In the genomic region with DNA sequence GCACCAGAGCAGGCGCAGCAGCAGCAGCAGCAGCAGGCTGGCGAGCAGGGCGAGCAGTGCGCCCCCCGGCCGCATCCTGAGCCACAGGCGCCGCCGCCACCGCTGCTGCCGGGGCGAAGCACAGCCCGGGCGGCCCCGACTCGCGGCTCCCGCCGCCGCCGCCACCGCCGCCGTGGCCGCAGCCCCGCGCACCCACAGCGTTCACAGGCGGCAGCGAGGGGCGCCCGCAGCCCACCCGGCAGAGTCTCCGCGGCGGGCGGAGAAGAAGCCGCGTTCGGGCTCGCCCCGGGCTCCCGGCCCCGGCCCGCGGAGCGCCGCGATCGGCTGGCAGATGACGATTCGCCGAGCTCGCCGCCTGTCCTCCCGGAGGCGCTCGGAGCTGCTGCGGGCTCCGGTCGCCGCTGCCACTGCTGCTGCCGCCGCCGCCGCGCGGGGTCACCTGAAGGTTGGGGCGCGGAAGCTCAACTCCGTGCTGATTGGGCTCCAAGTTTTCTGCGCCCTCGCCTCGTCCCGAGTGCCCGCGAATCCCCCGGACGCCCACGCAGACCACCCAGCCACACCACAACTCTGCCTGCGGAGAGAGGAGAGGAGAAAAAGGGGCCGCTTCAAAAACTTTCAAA, we compare ENCODE assay signal across 8 cellular contexts. TPM values are rescaled to one million over a fixed set of nuclear protein-coding genes. Genes with fewer than 3 reads are reported as not detected.
DNase-seq lines count a peak whose midpoint lies in the region; ATAC-seq and TF ChIP-seq lines count a peak whose summit lies in the region.

A gene with protein sequence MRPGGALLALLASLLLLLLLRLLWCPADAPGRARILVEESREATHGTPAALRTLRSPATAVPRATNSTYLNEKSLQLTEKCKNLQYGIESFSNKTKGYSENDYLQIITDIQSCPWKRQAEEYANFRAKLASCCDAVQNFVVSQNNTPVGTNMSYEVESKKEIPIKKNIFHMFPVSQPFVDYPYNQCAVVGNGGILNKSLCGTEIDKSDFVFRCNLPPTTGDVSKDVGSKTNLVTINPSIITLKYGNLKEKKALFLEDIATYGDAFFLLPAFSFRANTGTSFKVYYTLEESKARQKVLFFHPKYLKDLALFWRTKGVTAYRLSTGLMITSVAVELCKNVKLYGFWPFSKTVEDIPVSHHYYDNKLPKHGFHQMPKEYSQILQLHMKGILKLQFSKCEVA (minus strand): TSS at position 415 of the 620 bp plus-strand sequence. CDS start 340 bp downstream, at position 75.

- CTCF ChIA-PET in CD4-positive, alpha-beta T cell (lab: Charles Lee), result no interaction called here

- no peak for TF ChIP-seq POLR2A in uterus (IDR thresholded peaks at IDR 0.05)

- peak; percentile 13 to 58 (median 44) for DNase-seq in CD4-positive, alpha-beta T cell
- DNase-seq in MG63 (peak; percentile 44), foreskin fibroblast (peak; percentile 53 to 83), omental fat pad (ENCODE audit: low spot score) (no peak), uterus (no peak), H4 (ENCODE audit: low spot score) (no peak)
- DNase-seq in activated T-helper 1 cell treated with anti-CD3 and anti-CD28 coated beads, Interleukin-2, amount 50 U/mL, for 16 hours (ENCODE audit: low read depth in 1 of 2, low spot score in 1 of 2), result peak; percentile 16 to 19

- peaks cover 27% of the 10 kb centered on the region for H3K4me1 Mint-ChIP-seq in CD4-positive, alpha-beta T cell (ENCODE audit: low read depth)

- peak; percentile 70 for ATAC-seq in CD4-positive, alpha-beta T cell (ENCODE audit: poor library complexity)
- ATAC-seq in GM21381 (IDR thresholded peaks at IDR 0.05; ENCODE audit: unreplicated experiment) (peak; percentile 55), omental fat pad (ENCODE audit: low FRiP score) (peak; percentile 42)

- H3K4me3 ChIP-seq in MG63, result peak within 1 kb of the TSS; percentile 35
- peak within 1 kb of the TSS; percentile 36 to 41 for H3K4me3 ChIP-seq in foreskin fibroblast (ENCODE audit: low read depth in 1 of 2, low read length in 2 of 2)
- peak within 1 kb of the TSS; percentile 7 to 26 for H3K4me3 ChIP-seq in uterus

- H3K36me3 ChIP-seq in MG63, result no peaks in the 10 kb centered on the region
- no peaks in the 10 kb centered on the region for H3K36me3 ChIP-seq in uterus

- H3K27ac Mint-ChIP-seq in CD4-positive, alpha-beta T cell, result peak within 1 kb of the TSS; percentile 59

- peaks cover 3% of the 10 kb centered on the region for H3K9me3 Mint-ChIP-seq in CD4-positive, alpha-beta T cell

- peaks cover 40% of the 10 kb centered on the region for H3K27me3 Mint-ChIP-seq in CD4-positive, alpha-beta T cell

- peak within 1 kb of the TSS; percentile 89 for H3K4me3 Mint-ChIP-seq in CD4-positive, alpha-beta T cell

- H3K9me3 ChIP-seq in CD4-positive, alpha-beta T cell (ENCODE audit: control insufficient read depth, low read length), result peaks cover 5% of the 10 kb centered on the region
- peaks cover 10% of the 10 kb centered on the region for H3K9me3 ChIP-seq in MG63
- no peaks in the 10 kb centered on the region for H3K9me3 ChIP-seq in uterus

- no peaks in the 10 kb centered on the region for H3K27me3 ChIP-seq in CD4-positive, alpha-beta T cell (ENCODE audit: control insufficient read depth, insufficient read depth, low read length)
- peaks cover 16% of the 10 kb centered on the region for H3K27me3 ChIP-seq in MG63
- H3K27me3 ChIP-seq in uterus, result peaks cover 0 to 8% of the 10 kb centered on the region in 2 donors

- no peak for TF ChIP-seq CTCF in CD4-positive, alpha-beta T cell (IDR thresholded peaks at IDR 0.05)
- TF ChIP-seq CTCF in foreskin fibroblast (IDR thresholded peaks at IDR 0.05; ENCODE audit: low read depth, low read length) (no peak), omental fat pad (IDR thresholded peaks at IDR 0.05) (no peak), uterus (IDR thresholded peaks at IDR 0.05) (no peak)

- POLR2A ChIA-PET in CD4-positive, alpha-beta T cell (lab: Charles Lee), result interaction anchor here (0.7 to 3.3 kb wide), 5 partner anchors 26 to 637 kb away, joined by 3 to 21 read pairs (median 6); a partner anchor contains a TSS

- intact Hi-C loops in CD4-positive, alpha-beta T cell (cut with DNase I, micrococcal nuclease), result loop anchor here in 1 of 2 experiments (5.0 kb wide), 1 partner anchor 67 kb away; no protein-coding TSS in a partner anchor
- intact Hi-C loops in uterus (cut with DNase I; ENCODE audit: low total_unique reads), result no loop called here

- no peaks in the 10 kb centered on the region for H3K36me3 Mint-ChIP-seq in CD4-positive, alpha-beta T cell (ENCODE audit: low read depth)

- H3K4me1 ChIP-seq in uterus, result peaks cover 0 to 15% of the 10 kb centered on the region in 2 donors

- H3K27ac ChIP-seq in CD4-positive, alpha-beta T cell (ENCODE audit: low read depth, low read length), result no peak within 1 kb of the TSS
- no peak within 1 kb of the TSS for H3K27ac ChIP-seq in uterus

RNA-seq across cellular contexts. Expression of the gene that starts here (rescaled TPM):
- total RNA-seq in CD4-positive, alpha-beta T cell, result under 1 TPM; 0.19 to 0.34 TPM
- total RNA-seq in MG63 (2014; rRNA removed; shearing (Covaris generic); ENCODE audit: low replicate concordance), result not detected in 2 replicates
- total RNA-seq in omental fat pad, result 1 to 10 TPM in 1 of 4 donors, under 1 TPM in 3; 0.19 to 7.6 (median 0.40) TPM
- 1 to 10 TPM in 2 of 4 donors, under 1 TPM in 1, not detected in 1; 0.77 to 1.9 (median 1.1) TPM for total RNA-seq in uterus
- 0.14 TPM in 1 of 2 replicates, not detected in the other for total RNA-seq in H4 (2014; rRNA removed; shearing (Covaris generic))

Comparison
In these comparisons a context has a peak if more than half of its experiments do, and no peak if none do; other contexts are left out.
1. Peak in DNase-seq and ATAC-seq in CD4-positive, alpha-beta T cell; RNA of the gene not detected or under 1 TPM.
2. Peak in DNase-seq and H3K4me3 ChIP-seq in MG63; RNA of the gene not detected or under 1 TPM.
3. DNase-seq: peak in activated T-helper 1 cell treated with anti-CD3 and anti-CD28 coated beads, Interleukin-2, amount 50 U/mL, for 16 hours (2 of 2) and foreskin fibroblast (2 of 2); none in omental fat pad (single experiment), uterus (0 of 2) and H4 (single experiment).
4. Peak in every context shown above with its lines, with median percentiles within 50 percentile points of each other: ATAC-seq and H3K4me3 ChIP-seq.